8 cellular contexts compared by ENCODE assay signal in the genomic region with DNA sequence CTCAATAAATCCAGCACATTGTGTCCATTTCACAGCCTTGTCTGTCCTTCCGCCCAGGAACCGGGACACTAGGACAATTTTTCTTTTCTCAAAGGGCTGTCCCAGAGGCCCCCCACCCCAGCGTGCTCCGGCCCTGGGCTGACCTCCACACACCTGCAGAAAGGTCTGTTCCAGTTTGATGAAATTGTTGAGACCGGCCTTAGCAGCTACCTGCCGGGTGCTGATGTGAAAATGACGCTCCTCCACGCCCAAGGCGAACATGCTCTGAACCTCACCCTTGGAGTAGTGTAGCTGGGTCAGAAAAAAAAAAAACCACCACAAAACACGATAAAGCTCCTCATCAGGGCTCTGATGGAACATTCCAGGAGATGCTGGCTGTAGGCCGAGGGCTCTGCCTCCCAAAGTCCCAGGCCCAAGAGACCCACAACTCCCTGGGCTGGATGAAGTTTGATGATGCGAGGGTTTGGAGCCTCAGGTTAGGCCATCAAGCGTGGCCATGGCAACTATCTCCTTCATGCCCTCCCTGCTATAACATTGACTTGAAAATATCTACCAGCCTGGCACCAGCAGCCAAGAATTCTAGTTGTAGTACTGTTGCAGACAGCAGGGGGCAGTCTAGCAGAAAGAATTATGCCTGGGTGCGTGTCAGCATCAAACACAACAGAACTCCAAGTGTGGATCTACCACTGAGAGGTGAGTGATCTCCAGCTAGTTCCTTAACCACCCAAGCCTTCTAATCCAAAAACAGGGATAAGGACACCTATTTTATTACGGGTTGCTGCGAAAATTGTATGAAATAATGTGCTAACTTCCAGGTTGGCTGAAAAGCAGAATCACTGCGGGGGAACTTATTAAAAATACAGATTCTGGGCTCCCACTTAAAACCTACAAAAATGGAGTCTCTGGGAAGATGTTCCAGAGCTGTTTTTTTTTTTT.
DNase-seq lines count a peak whose midpoint lies in the region; ATAC-seq, FAIRE-seq and TF ChIP-seq lines count a peak whose summit lies in the region.

No MANE protein-coding gene starts in this region.

- no CpG with 5 or more reads among the region's 17 CpGs for WGBS in IMR-90 (ENCODE audit: extremely low coverage in 2 of 2, insufficient read length in 1 of 2), 2 experiments
- WGBS in gastroesophageal sphincter (ENCODE audit: low coverage in 1 of 2), 2 donors: 48 to 75% methylated on average over 4 to 5 of the region's 17 CpGs

- no peak overlapping the region for H3K4me3 ChIP-seq in IMR-90 (ENCODE audit: insufficient read depth, low read depth, low read length)
- no peak overlapping the region for H3K4me3 ChIP-seq in gastroesophageal sphincter
- H3K4me3 ChIP-seq in vagina: no peak overlapping the region

- H3K36me3 ChIP-seq in IMR-90 (ENCODE audit: control insufficient read depth, insufficient read depth, low read length) (no peaks in the 10 kb centered on the region), gastroesophageal sphincter (no peaks in the 10 kb centered on the region), vagina (no peaks in the 10 kb centered on the region)

- H2BK15ac ChIP-seq in IMR-90 (ENCODE audit: low read depth, low read length): no peak overlapping the region

- H4K5ac ChIP-seq in IMR-90 (ENCODE audit: low read depth, low read length): no peak overlapping the region

- TF ChIP-seq POLR2A in IMR-90 (IDR thresholded peaks at IDR 0.05; ENCODE audit: low read depth, low read length): no peak
- TF ChIP-seq POLR2A in gastroesophageal sphincter (IDR thresholded peaks at IDR 0.05): no peak
- TF ChIP-seq POLR2A in vagina (IDR thresholded peaks at IDR 0.05): no peak

- H3K27me3 ChIP-seq in IMR-90 (ENCODE audit: control insufficient read depth, insufficient read depth, low read length) (peaks cover 4% of the 10 kb centered on the region; the same call in 1 of the 2 replicates), gastroesophageal sphincter (no peaks in the 10 kb centered on the region), vagina (no peaks in the 10 kb centered on the region)

- POLR2A ChIA-PET in IMR-90 (lab: Charles Lee; ENCODE audit: unreplicated experiment): no interaction called here

- H3K23ac ChIP-seq in IMR-90 (ENCODE audit: low read depth, low read length): no peak overlapping the region

- no peak overlapping the region for H2BK120ac ChIP-seq in IMR-90 (ENCODE audit: low read depth, low read length)

- no peak overlapping the region for H4K8ac ChIP-seq in IMR-90 (ENCODE audit: low read depth in 2 of 2, low read length in 2 of 2)

- H3K27ac ChIP-seq in IMR-90 (ENCODE audit: insufficient read depth, low read length): no peak overlapping the region
- no peak overlapping the region for H3K27ac ChIP-seq in gastroesophageal sphincter
- H3K27ac ChIP-seq in vagina: no peak overlapping the region

- H3K56ac ChIP-seq in IMR-90 (ENCODE audit: extremely low read depth, insufficient read depth, low read length): no peak overlapping the region

- H4K20me1 ChIP-seq in IMR-90 (ENCODE audit: insufficient read depth, low read length): peaks cover 3% of the 10 kb centered on the region; the same call in 1 of the 2 replicates

- in situ Hi-C loops in IMR-90 (cut with MboI; ENCODE audit: low sequenced_read_pairs): loop anchor here (10.0 kb wide), 1 partner anchor 407 kb away; no protein-coding TSS in a partner anchor

- no peak overlapping the region for H2BK5ac ChIP-seq in IMR-90 (ENCODE audit: low read depth, low read length, poor library complexity, severe bottlenecking)

- peak; percentile 84 for DNase-seq in D721Med (ENCODE audit: insufficient read length, low spot score)
- peak; percentile 77 for DNase-seq in IMR-90
- DNase-seq in SHP77 (lab: John Stamatoyannopoulos, UW): peak; percentile 27 to 47
- DNase-seq in activated effector memory CD4-positive, alpha-beta T cell treated with Interleukin-2 at 50 U/mL for 16 hours: peak; percentile 40
- peak; percentile 77 for DNase-seq in pons (ENCODE audit: low spot score)
- DNase-seq in vagina (ENCODE audit: extremely low spot score in 2 of 2): no peak

- H3K9me3 ChIP-seq in IMR-90 (ENCODE audit: control insufficient read depth, insufficient read depth, low read length): no peaks in the 10 kb centered on the region
- H3K9me3 ChIP-seq in gastroesophageal sphincter: no peaks in the 10 kb centered on the region
- no peaks in the 10 kb centered on the region for H3K9me3 ChIP-seq in vagina

- H3K4ac ChIP-seq in IMR-90 (ENCODE audit: low read depth, low read length): no peak overlapping the region

- no peak overlapping the region for H2AK9ac ChIP-seq in IMR-90 (replicated peaks; ENCODE audit: low read depth, low read length, poor library complexity)

- TF ChIP-seq RAD21 in IMR-90 (IDR thresholded peaks at IDR 0.05; ENCODE audit: low read length): peak; percentile 84

- H2AFZ ChIP-seq in IMR-90 (replicated peaks; ENCODE audit: low read length, poor library complexity): peak overlapping the region; percentile 4

- H3K9ac ChIP-seq in IMR-90 (ENCODE audit: low read depth, low read length): no peak overlapping the region

- no peaks in the 10 kb centered on the region for H3K79me1 ChIP-seq in IMR-90 (ENCODE audit: low read depth in 1 of 2, low read length in 2 of 2)

- CTCF ChIA-PET in IMR-90 (lab: Yijun Ruan, JAX): interaction anchor here (0.6 to 1.9 kb wide), 11 partner anchors 11 to 465 kb away, joined by 3 to 6 read pairs (median 4); no protein-coding TSS in a partner anchor

- H3K9me1 ChIP-seq in IMR-90 (ENCODE audit: insufficient read depth, low read length): no peaks in the 10 kb centered on the region

- no peak overlapping the region for H4K91ac ChIP-seq in IMR-90 (ENCODE audit: insufficient read depth, low read depth, low read length)

- ATAC-seq in IMR-90 (ENCODE audit: low read depth) (peak; percentile 79), gastroesophageal sphincter (peak; percentile 53), GM21390 (IDR thresholded peaks at IDR 0.05; ENCODE audit: unreplicated experiment) (no peak)

- TF ChIP-seq EP300 in gastroesophageal sphincter (IDR thresholded peaks at IDR 0.05): no peak

- H2BK20ac ChIP-seq in IMR-90 (ENCODE audit: low read depth, low read length): no peak overlapping the region

- intact Hi-C loops in IMR-90 (cut with micrococcal nuclease) (loop anchor here (1.0 to 5.0 kb wide), 6 partner anchors 125 to 489 kb away; no protein-coding TSS in a partner anchor), vagina (cut with DNase I) (loop anchor here (5.0 kb wide), 1 partner anchor 240 kb away; no protein-coding TSS in a partner anchor)

- H3K18ac ChIP-seq in IMR-90 (ENCODE audit: low read depth, low read length): no peak overlapping the region

- no peak overlapping the region for H3K4me2 ChIP-seq in IMR-90 (ENCODE audit: low read depth, low read length)

- H3K4me1 ChIP-seq in IMR-90 (ENCODE audit: control insufficient read depth, insufficient read depth, low read length): peaks cover 11% of the 10 kb centered on the region
- peaks cover 0 to 5% (median 0%) of the 10 kb centered on the region in 3 donors for H3K4me1 ChIP-seq in gastroesophageal sphincter
- H3K4me1 ChIP-seq in vagina: peaks cover 16% of the 10 kb centered on the region

- FAIRE-seq in D721Med (lab: Jason Lieb, UNC): no peak

- no peak overlapping the region for H3K14ac ChIP-seq in IMR-90 (replicated peaks; ENCODE audit: low read depth, low read length)

- no peak overlapping the region for H2AK5ac ChIP-seq in IMR-90 (ENCODE audit: low read depth, low read length)

- dilution Hi-C loops in IMR-90 (cut with HindIII; ENCODE audit: low sequenced_read_pairs, unreplicated experiment): no loop called here

- TF ChIP-seq CTCF in D721Med (IDR thresholded peaks at IDR 0.05; ENCODE audit: insufficient read depth, missing control alignments) (peak; percentile 74), IMR-90 (conservative IDR thresholded peaks at IDR 0.05; ENCODE audit: low read depth, low read length) (peak; percentile 82), gastroesophageal sphincter (IDR thresholded peaks at IDR 0.05) (peak in 3 of 4 experiments; percentile 68 to 73 (median 71)), vagina (IDR thresholded peaks at IDR 0.05) (peak; percentile 38 to 87 (median 51))

- no TSS peak for BruUV-seq in IMR-90 (replicated peaks; lab: Mats Ljungman, UMichigan)

TF ChIP-seq in IMR-90, 13 proteins besides CTCF, POLR2A, EP300 and RAD21:
- TF ChIP-seq BHLHE40 (IDR thresholded peaks at IDR 0.05; ENCODE audit: low read depth, low read length) (no peak), SMC3 (IDR thresholded peaks at IDR 0.05; ENCODE audit: low read depth, low read length) (peak; percentile 79)
TF ChIP-seq in IMR-90: peak in this region for 1.

Comparison
In these comparisons a context has a peak if more than half of its experiments do, and no peak if none do; other contexts are left out.
1. DNase-seq: peak in D721Med (single experiment), IMR-90 (single experiment), SHP77 (2 of 2), activated effector memory CD4-positive, alpha-beta T cell treated with Interleukin-2 at 50 U/mL for 16 hours (single experiment) and pons (single experiment); none in vagina (0 of 2).
2. Peak in every context shown above with its lines, with median percentiles within 50 percentile points of each other: CTCF ChIP-seq.